In the genomic region with DNA sequence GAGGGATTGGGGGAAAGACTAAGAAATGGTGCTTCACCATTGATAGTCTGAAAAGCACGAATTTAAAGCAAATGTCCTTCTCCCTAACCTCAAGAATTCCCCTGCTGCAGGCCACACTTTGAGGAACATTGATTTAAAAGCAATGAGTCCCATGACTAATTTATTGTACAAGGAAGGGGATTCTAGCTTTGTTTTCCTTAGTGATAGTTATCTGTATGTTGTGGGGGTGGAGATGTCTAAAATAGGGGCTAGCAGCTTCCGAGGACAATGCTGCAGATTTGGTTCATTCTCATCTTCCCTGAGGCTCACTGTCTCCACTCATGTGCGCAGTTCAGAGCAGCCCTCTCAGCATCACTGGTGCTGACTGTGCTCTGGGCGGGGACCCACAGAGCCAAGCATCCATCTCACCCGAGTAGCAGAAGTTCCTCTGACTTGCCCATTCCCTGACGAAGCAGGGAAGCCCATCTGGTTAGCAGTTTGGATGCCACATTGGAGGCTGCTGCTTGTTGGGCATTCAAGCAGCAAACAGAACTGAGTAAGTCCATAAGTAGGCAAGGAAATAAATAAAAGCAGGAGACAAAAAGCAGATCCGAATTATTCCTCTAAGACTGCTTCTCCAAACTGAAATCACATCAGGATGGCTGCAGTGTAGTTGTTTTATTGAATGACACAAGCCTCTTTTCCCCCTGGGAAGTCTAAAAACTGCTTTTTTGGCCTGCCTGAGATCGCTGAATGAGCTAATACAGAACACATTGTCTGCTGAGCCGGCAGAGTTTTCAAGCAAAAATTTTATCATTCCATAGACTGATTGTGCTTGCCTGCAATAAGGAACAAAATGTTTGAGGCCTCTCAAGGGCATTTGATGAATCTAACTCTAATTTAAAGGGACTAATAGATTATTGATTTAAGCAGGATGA, we compare ENCODE assay signal across 10 cellular contexts.
DNase-seq lines count a peak whose midpoint lies in the region; ATAC-seq, FAIRE-seq and TF ChIP-seq lines count a peak whose summit lies in the region.
"Had no signal": no experiment of that assay in that cellular context is flagged by ENCODE, and none has a peak within 500 bp of the region (broad histone marks: within the 10 kb centered on the region; RNA-seq: fewer than 3 reads in every experiment).

No MANE protein-coding gene starts in this region.

- H3K36me3 ChIP-seq in brain microvascular endothelial cell (replicated peaks): peaks cover 3% of the 10 kb centered on the region

- in situ Hi-C loops in brain microvascular endothelial cell (cut with HindIII; ENCODE audit: low pct_ligation_motif_present, low sequenced_read_pairs): no loop called here

- no peaks in the 10 kb centered on the region for H3K27me3 ChIP-seq in brain microvascular endothelial cell (replicated peaks)

- no peak overlapping the region for H3K4me3 ChIP-seq in brain microvascular endothelial cell (ENCODE audit: low read depth, low read length)
- H3K4me3 ChIP-seq: GM12878 had no signal

- TF ChIP-seq CTCF in brain microvascular endothelial cell (IDR thresholded peaks at IDR 0.05; ENCODE audit: low read depth, low read length, missing control alignments): no peak

- peak overlapping the region; percentile 74 for H3K27ac ChIP-seq in brain microvascular endothelial cell

- DNase-seq in H54 (ENCODE audit: insufficient read length, low spot score): no peak
- peak; percentile 86 for DNase-seq in brain microvascular endothelial cell
- DNase-seq in iris pigment epithelial cell (ENCODE audit: low read depth): peak; percentile 83
- DNase-seq in stromal cell of bone marrow (ENCODE audit: low read depth): peak; percentile 63
- DNase-seq in NK-92 (lab: John Stamatoyannopoulos, UW; ENCODE audit: unreplicated experiment): no peak
- DNase-seq: stimulated activated CD4-positive, alpha-beta T cell treated with anti-CD3 and anti-CD28 coated beads, Interleukin-4, amount 100 ng/mL, for 4 hours had no signal

- TF ChIP-seq POLR2A in H54 (IDR thresholded peaks at IDR 0.05; ENCODE audit: low read depth, low read length): no peak

- peak; percentile 94 for FAIRE-seq in H54 (lab: Jason Lieb, UNC)
- FAIRE-seq: GM12878 had no signal

- ATAC-seq in GM18867 (IDR thresholded peaks at IDR 0.05; ENCODE audit: unreplicated experiment) (no peak), HG02840 (IDR thresholded peaks at IDR 0.05; ENCODE audit: low FRiP score, unreplicated experiment) (no peak), GM21786 (IDR thresholded peaks at IDR 0.05; ENCODE audit: unreplicated experiment) (no peak)
- ATAC-seq: GM12878 had no signal

Comparison
In these comparisons a context has a peak if more than half of its experiments do, and no peak if none do; other contexts are left out.
1. DNase-seq: peak in brain microvascular endothelial cell (single experiment), iris pigment epithelial cell (single experiment) and stromal cell of bone marrow (single experiment); none in H54 (single experiment) and NK-92 (single experiment).